Comparison of ENCODE assay signal across 1 cellular context in genomic region chr10:44993922-44994751, GRCh38.
TF ChIP-seq lines count a peak whose summit lies in the region.

No MANE protein-coding gene starts in this region.

TF ChIP-seq in GM23338, 12 proteins besides CTCF, POLR2A, EP300 and RAD21 (continued from another document):
- no peak for TF ChIP-seq ZNF462 (CRISPR knock-in tag; IDR thresholded peaks at IDR 0.05)
- TF ChIP-seq JUNB (IDR thresholded peaks at IDR 0.05; ENCODE audit: unreplicated experiment): no peak
- no peak for TF ChIP-seq EZH2 (IDR thresholded peaks at IDR 0.05; ENCODE audit: low read depth, unreplicated experiment)
- no peak for TF ChIP-seq NANOG (IDR thresholded peaks at IDR 0.05; ENCODE audit: borderline replicate concordance)
- no peak for TF ChIP-seq POLR2AphosphoS5 (IDR thresholded peaks at IDR 0.05; ENCODE audit: low read depth)
- no peak for TF ChIP-seq CREB1 (CRISPR knock-in tag; IDR thresholded peaks at IDR 0.05; ENCODE audit: low read depth)
- TF ChIP-seq ZNF331 (CRISPR knock-in tag; IDR thresholded peaks at IDR 0.05; ENCODE audit: low read depth): no peak
- no peak for TF ChIP-seq ZNF114 (CRISPR knock-in tag; IDR thresholded peaks at IDR 0.05)
- TF ChIP-seq EZH2phosphoT487 (IDR thresholded peaks at IDR 0.05; ENCODE audit: unreplicated experiment): no peak
